In the genomic region with DNA sequence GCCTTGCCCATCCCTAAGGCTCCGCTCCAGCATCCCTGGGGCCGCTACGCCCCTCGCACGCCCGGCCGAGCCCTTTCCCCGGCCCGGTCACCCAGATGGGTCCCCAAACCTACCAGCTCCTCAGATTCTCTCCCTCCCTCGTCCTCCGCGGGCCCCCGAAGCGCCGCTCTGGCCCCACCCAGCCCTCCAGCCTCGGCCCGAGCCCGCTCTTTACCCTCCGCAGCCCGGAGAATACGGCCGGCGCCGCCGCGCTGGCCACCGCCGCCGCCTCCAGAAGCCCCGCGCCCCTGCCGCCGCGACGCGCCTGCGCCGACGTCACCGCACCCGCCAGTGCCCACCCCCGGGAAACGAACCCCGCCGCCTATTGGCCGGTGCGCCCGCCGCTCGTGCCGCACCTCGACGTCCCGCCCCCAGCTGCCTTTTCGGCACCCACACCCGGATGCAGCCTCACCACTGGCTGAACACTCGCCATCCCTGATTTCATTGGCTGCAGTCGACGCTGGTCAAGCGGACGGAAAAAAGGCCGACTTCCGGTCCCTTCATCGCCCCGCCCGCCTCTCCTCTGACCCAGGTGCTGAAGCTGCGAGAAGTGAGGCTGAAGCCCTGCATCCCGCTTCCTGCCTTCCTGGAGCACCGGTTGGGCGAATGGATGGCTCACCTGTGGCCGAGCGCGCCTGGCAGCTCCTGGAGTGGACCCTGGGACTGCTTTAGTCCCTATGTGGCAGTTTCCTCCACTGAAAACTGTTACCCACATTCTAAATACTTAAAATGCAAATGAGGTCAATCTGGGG, we compare ENCODE assay signal across 8 cellular contexts. TPM values are rescaled to one million over a fixed set of nuclear protein-coding genes. Genes with fewer than 3 reads are reported as not detected.
A peak's percentile ranks its signal among the peaks of the same experiment; 100 is the strongest.
DNase-seq lines count a peak whose midpoint lies in the region; TF ChIP-seq lines count a peak whose summit lies in the region.

TSS of gene DAPK3 (minus strand) at position 292 of the 791 bp plus-strand sequence. CDS start 1,364 bp downstream, outside the sequence.

- no peak within 1 kb of the TSS for H4K91ac ChIP-seq in H9 (ENCODE audit: insufficient read length, low read depth, low read length)

- no peak within 1 kb of the TSS for H2BK5ac ChIP-seq in H9 (ENCODE audit: insufficient read length, low read length)

- TF ChIP-seq CTCF in H9 (conservative IDR thresholded peaks at IDR 0.05) (no peak), neural cell (IDR thresholded peaks at IDR 0.05; ENCODE audit: poor library complexity, severe bottlenecking) (peak; percentile 14), stomach (IDR thresholded peaks at IDR 0.05) (peak in 2 of 7 experiments; percentile 10 to 44)

- H3K18ac ChIP-seq in H9 (ENCODE audit: insufficient read length, low read depth, low read length): peak within 1 kb of the TSS; percentile 91

- TF ChIP-seq POLR2A in stomach (IDR thresholded peaks at IDR 0.05): peak in 2 of 4 donors; percentile 21 to 70

- H3K4me1 ChIP-seq in H9 (ENCODE audit: insufficient read depth, low read length) (peaks cover 2% of the 10 kb centered on the region; the same call in 1 of the 2 replicates), stomach (peaks cover 43 to 55% (median 48%) of the 10 kb centered on the region in 4 donors)

- H3K4me3 Mint-ChIP-seq in H9: peak within 1 kb of the TSS; percentile 94 to 95

- H3K9ac ChIP-seq in H9 (ENCODE audit: extremely low read depth, insufficient read length, low read length) (peak within 1 kb of the TSS; percentile 78), neural cell (ENCODE audit: low read length) (peak within 1 kb of the TSS; percentile 95)

- WGBS in H9 (ENCODE audit: extremely low coverage, insufficient read length, low lambda C conversion rate): no CpG with 5 or more reads among the region's 73 CpGs
- WGBS in stomach, 5 donors: 0 to 1% (median 1%) methylated on average over 37 to 73 of the region's 73 CpGs

- no peak within 1 kb of the TSS for H3K56ac ChIP-seq in H9 (ENCODE audit: insufficient read length, low read depth, low read length)

- H2BK120ac ChIP-seq in H9 (ENCODE audit: low read depth, low read length, poor library complexity, severe bottlenecking): no peak within 1 kb of the TSS

- H3K4me2 ChIP-seq in H9 (ENCODE audit: insufficient read depth, insufficient read length, low read length) (peak within 1 kb of the TSS; percentile 96), neural cell (ENCODE audit: low read length) (peak within 1 kb of the TSS; percentile 90)

- H3K9me2 ChIP-seq in neural cell (ENCODE audit: insufficient read depth, low read length): no peaks in the 10 kb centered on the region

- H3K9me3 Mint-ChIP-seq in H9: no peaks in the 10 kb centered on the region

- H4K5ac ChIP-seq in H9 (ENCODE audit: insufficient read length, low read depth, low read length): no peak within 1 kb of the TSS

- H2BK20ac ChIP-seq in H9 (ENCODE audit: low read depth, low read length, poor library complexity, severe bottlenecking): no peak within 1 kb of the TSS

- peak; percentile 39 for TF ChIP-seq RAD21 in neural cell (conservative IDR thresholded peaks at IDR 0.05)

- no peak within 1 kb of the TSS for H2AK5ac ChIP-seq in H9 (ENCODE audit: insufficient read length, low read length)

- H3K23me2 ChIP-seq in H9 (ENCODE audit: insufficient read length, low read depth, low read length, poor library complexity, severe bottlenecking): peaks cover 13% of the 10 kb centered on the region

- H2BK12ac ChIP-seq in H9 (ENCODE audit: insufficient read length, low read depth, low read length): no peak within 1 kb of the TSS

- no peak within 1 kb of the TSS for H3T11ph ChIP-seq in H9 (ENCODE audit: low read length)

- peaks cover 34% of the 10 kb centered on the region for H3K36me3 ChIP-seq in MG63
- H3K36me3 ChIP-seq in neural cell (ENCODE audit: insufficient read depth, low read length): no peaks in the 10 kb centered on the region
- peaks cover 29 to 42% (median 35%) of the 10 kb centered on the region in 4 donors for H3K36me3 ChIP-seq in stomach

- H3K9me3 ChIP-seq in H9 (ENCODE audit: control insufficient read depth, low read depth, low read length) (no peaks in the 10 kb centered on the region), MG63 (no peaks in the 10 kb centered on the region), neural cell (ENCODE audit: low read length) (no peaks in the 10 kb centered on the region), stomach (no peaks in the 10 kb centered on the region)

- peak within 1 kb of the TSS; percentile 98 to 99 (median 99); a peak in 6 of 7 replicates for H3K27ac Mint-ChIP-seq in H9

- peak; percentile 99 for DNase-seq in ELR (ENCODE audit: low read depth)
- peak; percentile 100 for DNase-seq in H9
- peak; percentile 95 for DNase-seq in MG63
- DNase-seq in SHP77 treated with DMSO at 0.1 percent for 48 hours (lab: John Stamatoyannopoulos, UW): peak; percentile 90
- peak; percentile 97 for DNase-seq in activated effector memory CD4-positive, alpha-beta T cell treated with anti-CD3 and anti-CD28 coated beads, Interleukin-2, amount 50 U/mL, for 16 hours
- DNase-seq in fibroblast of the conjunctiva (ENCODE audit: low read depth): peak; percentile 96
- DNase-seq in stomach: peak; percentile 98

- H3K4me1 Mint-ChIP-seq in H9: peaks cover 22 to 31% of the 10 kb centered on the region in 2 experiments

- H3K14ac ChIP-seq in H9 (ENCODE audit: insufficient read depth, low read length): peak within 1 kb of the TSS; percentile 88; the same call in 1 of the 2 replicates

- H3K79me1 ChIP-seq in H9 (ENCODE audit: insufficient read depth, low read depth, low read length, poor library complexity, severe bottlenecking): peaks cover 4% of the 10 kb centered on the region

- no peak for TF ChIP-seq EP300 in neural cell (conservative IDR thresholded peaks at IDR 0.05; ENCODE audit: poor library complexity, severe bottlenecking)
- TF ChIP-seq EP300 in stomach (IDR thresholded peaks at IDR 0.05): no peak

- H3K36me3 Mint-ChIP-seq in H9 (ENCODE audit: insufficient read depth in 1 of 3, low read depth in 3 of 3): peaks cover 19 to 47% (median 36%) of the 10 kb centered on the region in 3 experiments; a peak in 6 of 7 replicates

- no peak within 1 kb of the TSS; the same call in 1 of the 2 replicates for H3K4ac ChIP-seq in H9 (ENCODE audit: low read depth, low read length)

- no peak within 1 kb of the TSS for H4K8ac ChIP-seq in H9 (replicated peaks; ENCODE audit: insufficient read length, low read depth, low read length)

- H2BK15ac ChIP-seq in H9 (ENCODE audit: low read depth, low read length): no peak within 1 kb of the TSS

- H3K4me3 ChIP-seq in MG63: peak within 1 kb of the TSS; percentile 87
- H3K4me3 ChIP-seq in neural cell (ENCODE audit: low read length): peak within 1 kb of the TSS; percentile 94
- peak within 1 kb of the TSS; percentile 76 to 98 (median 90) for H3K4me3 ChIP-seq in stomach

- no peak within 1 kb of the TSS for H3K23ac ChIP-seq in H9 (ENCODE audit: insufficient read length, low read depth, low read length)

- no peak within 1 kb of the TSS for H2AFZ ChIP-seq in H9 (ENCODE audit: low read length)
- H2AFZ ChIP-seq in neural cell (ENCODE audit: low read depth, low read length): peak within 1 kb of the TSS; percentile 45

- H3K27me3 Mint-ChIP-seq in H9 (ENCODE audit: low read depth): peaks cover 2% of the 10 kb centered on the region

- H3F3A ChIP-seq in neural cell (ENCODE audit: insufficient read depth, low read length, poor library complexity, severe bottlenecking): no peaks in the 10 kb centered on the region

- intact Hi-C loops in stomach (cut with DNase I; ENCODE audit: low total_unique reads): no loop called here

- H4K20me1 ChIP-seq in H9 (ENCODE audit: control insufficient read depth, insufficient read depth, insufficient read length) (no peaks in the 10 kb centered on the region), neural cell (ENCODE audit: insufficient read depth) (no peaks in the 10 kb centered on the region)

- no peaks in the 10 kb centered on the region for H3K27me3 ChIP-seq in H9 (ENCODE audit: insufficient read depth, low read length)
- no peaks in the 10 kb centered on the region for H3K27me3 ChIP-seq in MG63
- no peaks in the 10 kb centered on the region for H3K27me3 ChIP-seq in neural cell (ENCODE audit: insufficient read depth, low read depth, low read length)
- H3K27me3 ChIP-seq in stomach: no peaks in the 10 kb centered on the region

- H3K27ac ChIP-seq in H9 (ENCODE audit: insufficient read length, low read depth, low read length) (no peak within 1 kb of the TSS), neural cell (ENCODE audit: low read length) (peak within 1 kb of the TSS; percentile 85), stomach (peak within 1 kb of the TSS; percentile 96 to 99 (median 98))

- H3K79me2 ChIP-seq in H9 (ENCODE audit: insufficient read depth, low read length) (peaks cover 12% of the 10 kb centered on the region; the same call in 1 of the 2 replicates), neural cell (replicated peaks; ENCODE audit: insufficient read depth, low read length) (peaks cover 30% of the 10 kb centered on the region)

TF ChIP-seq in neural cell, 6 proteins besides CTCF, POLR2A, EP300 and RAD21 (continues in another document):
- TF ChIP-seq POLR2AphosphoS5 (IDR thresholded peaks at IDR 0.05): peak; percentile 78

RNA-seq across cellular contexts. Expression of gene DAPK3, which starts in this region (rescaled TPM):
- total RNA-seq in H9 (2021) (114 and 121 TPM in 2 replicates), stomach (100 to 1,000 TPM in 2 of 5 donors, 10 to 100 TPM in 3; 58.5 to 238 (median 75.8) TPM)
- total RNA-seq in MG63 (2014; rRNA removed; shearing (Covaris generic); ENCODE audit: low replicate concordance): 123 and 126 TPM in 2 replicates
- polyA plus RNA-seq in neural cell (100 and 118 TPM in 2 replicates), stomach (10 to 100 TPM; 47.0 to 73.5 (median 51.9) TPM)
- polyA minus RNA-seq in neural cell: 82.8 and 83.9 TPM in 2 replicates
